In genomic region chr2:3667151-3667631, GRCh38 we compare ENCODE assay signal across 12 cellular contexts. TPM values are rescaled to one million over a fixed set of nuclear protein-coding genes. Genes with fewer than 3 reads are reported as not detected.
DNase-seq lines count a peak whose midpoint lies in the region; TF ChIP-seq lines count a peak whose summit lies in the region.
"Had no signal": no experiment of that assay in that cellular context is flagged by ENCODE, and none has a peak within 500 bp of the region (broad histone marks: within the 10 kb centered on the region; RNA-seq: fewer than 3 reads in every experiment).

No MANE protein-coding gene starts in this region.

- 73 to 75% methylated on average over 23 of the region's 23 CpGs for WGBS in sigmoid colon, 2 donors

- H3K9me3 ChIP-seq in sigmoid colon, result no peaks in the 10 kb centered on the region

- H3K27ac ChIP-seq in sigmoid colon, result no peak overlapping the region

- no peaks in the 10 kb centered on the region for H3K36me3 ChIP-seq in sigmoid colon

- no peak for TF ChIP-seq POLR2A in sigmoid colon (IDR thresholded peaks at IDR 0.05)

- peak; percentile 1 to 3 for DNase-seq in activated T-cell treated with anti-CD3 and anti-CD28 coated beads, Interleukin-2, amount 50 U/mL, for 48 hours
- no peak for DNase-seq in activated T-cell treated with anti-CD3 and anti-CD28 coated beads, Interleukin-2, amount 50 U/mL, for 1 hour
- DNase-seq in NCI-H187 treated with DMSO at 0.1 percent for 48 hours (lab: John Stamatoyannopoulos, UW) (peak; percentile 78), cardiac fibroblast (ENCODE audit: low read depth in 2 of 2) (peak; percentile 5 to 10), sigmoid colon (peak; percentile 58), NK-92 (lab: John Stamatoyannopoulos, UW; ENCODE audit: unreplicated experiment) (no peak), T-helper 2 cell (no peak)
- no peak for DNase-seq in stimulated activated CD4-positive, alpha-beta T cell treated with anti-CD3 and anti-CD28 coated beads, Interleukin-4, amount 100 ng/mL, for 24 hours
- DNase-seq: activated CD8-positive, alpha-beta T cell treated with anti-CD3 and anti-CD28 coated beads, Interleukin-2, amount 10 ng/mL, durations not matched to agents 7 days and 5 days; T-helper 1 cell had no signal

- TF ChIP-seq EP300 in sigmoid colon (IDR thresholded peaks at IDR 0.05), result no peak

- intact Hi-C loops in sigmoid colon (cut with DNase I), result no loop called here

- H3K27me3 ChIP-seq in sigmoid colon, result no peaks in the 10 kb centered on the region

- H3K4me1 ChIP-seq in sigmoid colon, result no peaks in the 10 kb centered on the region

- H3K4me3 ChIP-seq in cardiac fibroblast (replicated peaks in 1 of 2; ENCODE audit: low read depth in 2 of 2, low read length in 2 of 2) (no peak overlapping the region), sigmoid colon (no peak overlapping the region)

- TF ChIP-seq CTCF in cardiac fibroblast (IDR thresholded peaks at IDR 0.05; ENCODE audit: low read depth, low read length), result no peak
- no peak for TF ChIP-seq CTCF in sigmoid colon (IDR thresholded peaks at IDR 0.05)

RNA-seq across cellular contexts. Expression of gene ALLC, which starts 9.2 kb away (rescaled TPM):
- not detected for total RNA-seq in sigmoid colon
- polyA plus RNA-seq in sigmoid colon, result not detected
- total RNA-seq: activated CD8-positive, alpha-beta T cell treated with anti-CD3 and anti-CD28 coated beads, Interleukin-2, amount 10 ng/mL, durations not matched to agents 7 days and 5 days; activated naive CD4-positive, alpha-beta T cell treated with anti-CD3 and anti-CD28 coated beads, Interleukin-2, amount 50 U/mL, for 72 hours; skeletal muscle tissue had no signal

RNA-seq across cellular contexts. Expression of gene DCDC2C, which starts 36.2 kb away (rescaled TPM):
- under 1 TPM in 1 of 4 donors, not detected in 3; 0.33 TPM for total RNA-seq in sigmoid colon
- polyA plus RNA-seq in sigmoid colon, result not detected
- total RNA-seq: activated CD8-positive, alpha-beta T cell treated with anti-CD3 and anti-CD28 coated beads, Interleukin-2, amount 10 ng/mL, durations not matched to agents 7 days and 5 days; activated naive CD4-positive, alpha-beta T cell treated with anti-CD3 and anti-CD28 coated beads, Interleukin-2, amount 50 U/mL, for 72 hours; skeletal muscle tissue had no signal

Comparison
In these comparisons a context has a peak if more than half of its experiments do, and no peak if none do; other contexts are left out.
1. DNase-seq: peak in activated T-cell treated with anti-CD3 and anti-CD28 coated beads, Interleukin-2, amount 50 U/mL, for 48 hours (2 of 2), NCI-H187 treated with DMSO at 0.1 percent for 48 hours (single experiment), cardiac fibroblast (2 of 2) and sigmoid colon (single experiment); none in activated T-cell treated with anti-CD3 and anti-CD28 coated beads, Interleukin-2, amount 50 U/mL, for 1 hour (single experiment), NK-92 (single experiment), stimulated activated CD4-positive, alpha-beta T cell treated with anti-CD3 and anti-CD28 coated beads, Interleukin-4, amount 100 ng/mL, for 24 hours (single experiment) and T-helper 2 cell (0 of 5).